Comparison of ENCODE assay signal across 9 cellular contexts in the genomic region with DNA sequence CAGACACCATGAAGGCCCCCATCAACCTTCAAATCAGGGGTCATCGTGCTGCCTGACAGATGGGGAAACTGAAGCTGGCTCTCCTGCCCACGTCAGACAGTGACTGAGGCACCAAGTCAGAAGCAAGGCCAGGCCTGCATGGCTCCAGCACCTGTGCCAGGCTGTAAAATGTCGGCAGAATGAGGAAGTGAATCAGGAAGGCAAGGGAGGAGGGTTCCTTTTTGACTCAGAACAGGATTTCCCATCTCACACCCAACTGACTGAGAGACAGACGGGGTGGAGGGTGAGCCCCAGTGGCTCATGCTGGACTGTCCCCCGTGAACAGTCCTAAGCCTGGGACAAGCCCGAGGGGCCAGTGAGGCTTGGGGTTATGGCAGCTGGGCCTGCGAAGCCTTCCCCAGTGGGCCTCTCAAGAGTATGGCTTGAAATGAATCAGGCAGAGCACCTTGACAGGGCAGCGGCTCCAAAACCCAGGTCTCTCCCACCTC. TPM values are rescaled to one million over a fixed set of nuclear protein-coding genes. Genes with fewer than 3 reads are reported as not detected.
DNase-seq lines count a peak whose midpoint lies in the region; ATAC-seq and TF ChIP-seq lines count a peak whose summit lies in the region.
"Had no signal": no experiment of that assay in that cellular context is flagged by ENCODE, and none has a peak within 500 bp of the region (broad histone marks: within the 10 kb centered on the region; RNA-seq: fewer than 3 reads in every experiment).

No MANE protein-coding gene starts in this region.

- H4K20me1 ChIP-seq in MM.1S (ENCODE audit: insufficient read depth, low read length): no peaks in the 10 kb centered on the region
- no peaks in the 10 kb centered on the region for H4K20me1 ChIP-seq in osteoblast (ENCODE audit: insufficient read depth, low read length)

- H3F3A ChIP-seq in MM.1S (ENCODE audit: insufficient read depth, low read length): no peaks in the 10 kb centered on the region

- no peaks in the 10 kb centered on the region for H3K9me2 ChIP-seq in MM.1S (replicated peaks; ENCODE audit: insufficient read depth, low read length)

- WGBS in spleen, 5 donors: 30 to 44% (median 38%) methylated on average over 6 to 8 of the region's 8 CpGs

- no peak overlapping the region for H3K9ac ChIP-seq in MM.1S (ENCODE audit: low read length)
- peak overlapping the region in 1 of 2 donors; percentile 46 for H3K9ac ChIP-seq in colonic mucosa (ENCODE audit: low read depth in 2 of 2, low read length in 2 of 2)

- no peak overlapping the region for H3K4me3 ChIP-seq in MM.1S (ENCODE audit: low read length)
- no peak overlapping the region for H3K4me3 ChIP-seq in colonic mucosa
- H3K4me3 ChIP-seq in spleen: peak overlapping the region in 1 of 8 donors; percentile 36
- no peak overlapping the region for H3K4me3 ChIP-seq in osteoblast (ENCODE audit: insufficient read depth, low read length)
- H3K4me3 ChIP-seq: SK-N-MC had no signal

- H3K4me2 ChIP-seq in MM.1S (ENCODE audit: low read depth, low read length) (0 out of 2 replicates have a peak overlapping the region, but pooled peaks have one; percentile 12), osteoblast (ENCODE audit: insufficient read depth, low read length) (no peak overlapping the region)

- H3K27me3 ChIP-seq in MM.1S (replicated peaks; ENCODE audit: insufficient read depth, low read length) (no peaks in the 10 kb centered on the region), colonic mucosa (no peaks in the 10 kb centered on the region), spleen (replicated peaks in 1 of 7) (no peaks in the 10 kb centered on the region), osteoblast (ENCODE audit: insufficient read depth, low read length) (no peaks in the 10 kb centered on the region)

- ATAC-seq in GM18858 (IDR thresholded peaks at IDR 0.05; ENCODE audit: unreplicated experiment) (peak; percentile 87), GM21786 (IDR thresholded peaks at IDR 0.05; ENCODE audit: unreplicated experiment) (peak; percentile 82)

- H3K4me1 ChIP-seq in MM.1S (ENCODE audit: low read length): peaks cover 50% of the 10 kb centered on the region
- H3K4me1 ChIP-seq in colonic mucosa: peaks cover 21% of the 10 kb centered on the region
- H3K4me1 ChIP-seq in spleen: peaks cover 33 to 87% (median 61%) of the 10 kb centered on the region in 6 donors
- H3K4me1 ChIP-seq in osteoblast (ENCODE audit: insufficient read depth, low read length): peaks cover 19% of the 10 kb centered on the region

- intact Hi-C loops in colonic mucosa (cut with DNase I): no loop called here
- intact Hi-C loops in spleen (cut with DNase I; ENCODE audit: low total_unique reads): no loop called here

- no peak overlapping the region for H2AFZ ChIP-seq in MM.1S (ENCODE audit: low read length)
- no peak overlapping the region for H2AFZ ChIP-seq in osteoblast (ENCODE audit: low read length)

- DNase-seq in MM.1S (no peak), colonic mucosa (peak; percentile 53), spleen (peak; percentile 87), osteoblast (ENCODE audit: insufficient read length, low spot score, missing footprints) (no peak), cerebellar nuclear complex (lab: John Stamatoyannopoulos, UW) (no peak), dedifferentiated amniotic fluid mesenchymal stem cell (ENCODE audit: extremely low spot score) (no peak)

- peaks cover 97% of the 10 kb centered on the region for H3K79me2 ChIP-seq in MM.1S (ENCODE audit: low read length)
- H3K79me2 ChIP-seq in osteoblast (ENCODE audit: insufficient read depth, low read length): peaks cover 33% of the 10 kb centered on the region

- H3K27ac ChIP-seq in MM.1S (ENCODE audit: low read length): peak overlapping the region; percentile 55; the same call in 1 of the 2 replicates
- H3K27ac ChIP-seq in colonic mucosa: peak overlapping the region; percentile 61
- H3K27ac ChIP-seq in spleen: peak overlapping the region; percentile 58 to 89 (median 80)
- H3K27ac ChIP-seq in osteoblast (ENCODE audit: low read depth, low read length): no peak overlapping the region
- H3K27ac ChIP-seq: SK-N-MC had no signal

- H3K9me3 ChIP-seq in MM.1S (replicated peaks; ENCODE audit: insufficient read depth, low read length) (no peaks in the 10 kb centered on the region), colonic mucosa (no peaks in the 10 kb centered on the region), spleen (no peaks in the 10 kb centered on the region), osteoblast (ENCODE audit: low read depth, low read length) (no peaks in the 10 kb centered on the region)

- no peaks in the 10 kb centered on the region for H3K36me3 ChIP-seq in MM.1S (replicated peaks; ENCODE audit: insufficient read depth, low read length)
- H3K36me3 ChIP-seq in colonic mucosa: no peaks in the 10 kb centered on the region
- H3K36me3 ChIP-seq in spleen: peaks cover 0 to 16% (median 0%) of the 10 kb centered on the region in 6 donors
- no peaks in the 10 kb centered on the region for H3K36me3 ChIP-seq in osteoblast (ENCODE audit: insufficient read depth, low read length)

- TF ChIP-seq CTCF in MM.1S (IDR thresholded peaks at IDR 0.05; ENCODE audit: low read length): no peak
- no peak for TF ChIP-seq CTCF in colonic mucosa (IDR thresholded peaks at IDR 0.05)
- no peak for TF ChIP-seq CTCF in spleen (IDR thresholded peaks at IDR 0.05 in 8 of 11, conservative IDR thresholded peaks at IDR 0.05 in 3 of 11)
- TF ChIP-seq CTCF in osteoblast (IDR thresholded peaks at IDR 0.05; ENCODE audit: extremely low read depth, low read depth, low read length): no peak

- TF ChIP-seq POLR2A in spleen (IDR thresholded peaks at IDR 0.05): no peak

RNA-seq across cellular contexts. Expression of a gene that starts 20.9 kb away (rescaled TPM):
- total RNA-seq in colonic mucosa (1 to 10 TPM; 7.3 to 9.5 TPM), spleen (10 to 100 TPM; 26.8 to 34.5 (median 28.9) TPM), osteoblast (23.9 and 26.8 TPM in 2 replicates)
- 1 to 10 TPM; 1.4 to 5.2 (median 1.8) TPM for polyA plus RNA-seq in spleen

RNA-seq across cellular contexts. Expression of a gene that starts 39.3 kb away (rescaled TPM):
- total RNA-seq in colonic mucosa (10 to 100 TPM; 51.9 to 64.6 TPM), spleen (10 to 100 TPM; 18.2 to 48.4 (median 24.6) TPM), osteoblast (19.9 and 22.7 TPM in 2 replicates)
- 10 to 100 TPM; 24.4 to 37.3 (median 34.0) TPM for polyA plus RNA-seq in spleen

Comparison
In these comparisons a context has a peak if more than half of its experiments do, and no peak if none do; other contexts are left out.
1. DNase-seq: peak in colonic mucosa (single experiment) and spleen (single experiment); none in MM.1S (single experiment), osteoblast (single experiment), cerebellar nuclear complex (0 of 2) and dedifferentiated amniotic fluid mesenchymal stem cell (single experiment).